Comparison of ENCODE assay signal across 2 cellular contexts in genomic region chr6:26829480-26829879, GRCh38.
DNase-seq lines count a peak whose midpoint lies in the region; ATAC-seq and TF ChIP-seq lines count a peak whose summit lies in the region.
"Not testable (repeated sequence)": the region's sequence is repeated elsewhere in the genome, so short reads cannot be mapped to it uniquely, and the experiment has no call there.

No MANE protein-coding gene starts in this region.

- H3K4me3 Mint-ChIP-seq in GM23338, WTC11: not testable (repeated sequence)

- H3K27me3 ChIP-seq in GM23338 (ENCODE audit: insufficient read depth) = not testable (repeated sequence)

- H3K4me2 ChIP-seq in GM23338 = not testable (repeated sequence)

- H3K4me3 ChIP-seq in GM23338 = not testable (repeated sequence)

- not testable (repeated sequence) for H3K27ac ChIP-seq in GM23338 (ENCODE audit: low read depth)

- not testable (repeated sequence) for H3K27ac Mint-ChIP-seq in GM23338, WTC11

- H3K4me1 Mint-ChIP-seq in GM23338, WTC11: not testable (repeated sequence)

- not testable (repeated sequence) for H3K36me3 Mint-ChIP-seq in GM23338 (ENCODE audit: low read depth); WTC11

- not testable (repeated sequence) for H3K4me1 ChIP-seq in GM23338 (ENCODE audit: insufficient read depth)

- not testable (repeated sequence) for TF ChIP-seq CTCF in GM23338 (conservative IDR thresholded peaks at IDR 0.05; ENCODE audit: low read depth in 2 of 2); WTC11 (IDR thresholded peaks at IDR 0.05)

- not testable (repeated sequence) for H3F3A ChIP-seq in GM23338 (replicated peaks; ENCODE audit: low read depth)

- H3K9me3 Mint-ChIP-seq in GM23338, WTC11: not testable (repeated sequence)

- not testable (repeated sequence) for H3K36me3 ChIP-seq in GM23338 (ENCODE audit: insufficient read depth)

- H3K9me2 ChIP-seq in GM23338 (ENCODE audit: insufficient read depth) = not testable (repeated sequence)

- not testable (repeated sequence) for H4K20me1 ChIP-seq in GM23338 (replicated peaks; ENCODE audit: insufficient read depth)

- CTCF ChIA-PET in WTC11 (lab: Charles Lee) = not testable (repeated sequence)

- POLR2A ChIA-PET in WTC11 (lab: Charles Lee) = not testable (repeated sequence)

- ATAC-seq in GM23338 = peak; percentile 79
- peak; percentile 57; the same call in 1 of the 2 replicates for ATAC-seq in WTC11

- H2AFZ ChIP-seq in GM23338 = not testable (repeated sequence)

- H3K27me3 Mint-ChIP-seq in GM23338 (ENCODE audit: insufficient read depth, low read depth, poor library complexity); WTC11 (ENCODE audit: low read depth): not testable (repeated sequence)

- not testable (repeated sequence) for DNase-seq in GM23338 (ENCODE audit: low spot score); WTC11 (ENCODE audit: low spot score)

- not testable (repeated sequence) for H3K79me2 ChIP-seq in GM23338 (replicated peaks; ENCODE audit: insufficient read depth)
